In genomic region chr9:10612649-10613398, GRCh38 we compare ENCODE assay signal across 8 cellular contexts. TPM values are rescaled to one million over a fixed set of nuclear protein-coding genes. Genes with fewer than 3 reads are reported as not detected.
DNase-seq lines count a peak whose midpoint lies in the region; ATAC-seq and TF ChIP-seq lines count a peak whose summit lies in the region.

Gene PTPRD, minus strand, starts transcription at chr9:10613002.

- no peak within 1 kb of the TSS for H2BK5ac ChIP-seq in mesendoderm (ENCODE audit: low read length)

- no CpG with 5 or more reads among the region's 86 CpGs for WGBS in mesendoderm (ENCODE audit: extremely low coverage, insufficient coverage, low lambda C conversion rate)

- peaks cover 10 to 31% of the 10 kb centered on the region in 2 donors for H3K27me3 Mint-ChIP-seq in effector memory CD8-positive, alpha-beta T cell

- CTCF ChIA-PET in RWPE1 (lab: Yijun Ruan, JAX): interaction anchor here (0.6 to 1.1 kb wide), 4 partner anchors 16 to 1718 kb away, joined by 3 to 12 read pairs (median 4); no protein-coding TSS in a partner anchor

- H3K36me3 ChIP-seq in mesendoderm (ENCODE audit: control insufficient read depth, insufficient read depth, low read length) (no peaks in the 10 kb centered on the region), thoracic aorta (no peaks in the 10 kb centered on the region)

- no peaks in the 10 kb centered on the region for H3K79me1 ChIP-seq in mesendoderm (ENCODE audit: low read length)

- no peaks in the 10 kb centered on the region for H3K9me3 ChIP-seq in thoracic aorta

- peak within 1 kb of the TSS; percentile 69 for H3K9ac ChIP-seq in mesendoderm (ENCODE audit: low read length)

- H2AK5ac ChIP-seq in mesendoderm (ENCODE audit: low read length): no peak within 1 kb of the TSS

- H3K79me2 ChIP-seq in mesendoderm (ENCODE audit: control insufficient read depth, insufficient read depth, low read length): no peaks in the 10 kb centered on the region

- no peak within 1 kb of the TSS for H3K4ac ChIP-seq in mesendoderm (ENCODE audit: low read depth, low read length)

- peak; percentile 85 for ATAC-seq in GM21515 (IDR thresholded peaks at IDR 0.05; ENCODE audit: unreplicated experiment)
- no peak for ATAC-seq in effector memory CD8-positive, alpha-beta T cell (replicated peaks)
- no peak for ATAC-seq in thoracic aorta (ENCODE audit: insufficient number of reproducible peaks, low FRiP score, low read depth)

- H3K56ac ChIP-seq in mesendoderm (ENCODE audit: low read length): peak within 1 kb of the TSS; percentile 83

- no peak within 1 kb of the TSS for H2BK15ac ChIP-seq in mesendoderm (replicated peaks; ENCODE audit: low read depth)

- DNase-seq in GM10266 (ENCODE audit: extremely low spot score) (peak; percentile 48), HT1080 (ENCODE audit: low read depth) (peak; percentile 76), RWPE1 (ENCODE audit: low spot score) (peak; percentile 62), mesendoderm (peak; percentile 86), thoracic aorta (ENCODE audit: low spot score) (no peak), activated gamma-delta T cell (lab: John Stamatoyannopoulos, UW) (no peak)
- DNase-seq in effector memory CD8-positive, alpha-beta T cell: no peak

- TF ChIP-seq CTCF in GM10266 (IDR thresholded peaks at IDR 0.05; ENCODE audit: control insufficient read depth, insufficient read depth, low read depth, missing control alignments) (peak; percentile 12), RWPE1 (conservative IDR thresholded peaks at IDR 0.05; ENCODE audit: low read depth) (peak; percentile 42), thoracic aorta (IDR thresholded peaks at IDR 0.05) (no peak)

- POLR2A ChIA-PET in RWPE1 (lab: Yijun Ruan, JAX; ENCODE audit: low non-redundant PET): no interaction called here

- H3K27me3 ChIP-seq in mesendoderm (ENCODE audit: insufficient read depth, low read length, poor library complexity) (peaks cover 7% of the 10 kb centered on the region), thoracic aorta (replicated peaks; ENCODE audit: insufficient read depth) (peaks cover 5% of the 10 kb centered on the region)

- H3K4me3 Mint-ChIP-seq in effector memory CD8-positive, alpha-beta T cell: peak within 1 kb of the TSS; percentile 19 to 31

- peaks cover 2 to 3% of the 10 kb centered on the region in 2 donors for H3K4me1 Mint-ChIP-seq in effector memory CD8-positive, alpha-beta T cell (ENCODE audit: low read depth in 2 of 2)

- no peaks in the 10 kb centered on the region for H3K36me3 Mint-ChIP-seq in effector memory CD8-positive, alpha-beta T cell (ENCODE audit: insufficient read depth)

- H3K23ac ChIP-seq in mesendoderm (ENCODE audit: low read length): no peak within 1 kb of the TSS

- H3K27ac ChIP-seq in RWPE1 (no peak within 1 kb of the TSS), mesendoderm (ENCODE audit: low read depth, low read length) (no peak within 1 kb of the TSS), thoracic aorta (no peak within 1 kb of the TSS)

- peaks cover 11 to 18% of the 10 kb centered on the region in 2 donors for H3K9me3 Mint-ChIP-seq in effector memory CD8-positive, alpha-beta T cell

- H3K4me1 ChIP-seq in mesendoderm (ENCODE audit: control insufficient read depth, low read depth, low read length) (no peaks in the 10 kb centered on the region), thoracic aorta (ENCODE audit: control insufficient read depth in 1 of 2, low read depth in 2 of 2) (peaks cover 0 to 8% of the 10 kb centered on the region in 2 donors)

- no peak within 1 kb of the TSS for H3K27ac Mint-ChIP-seq in effector memory CD8-positive, alpha-beta T cell

- no peak within 1 kb of the TSS for H3K18ac ChIP-seq in mesendoderm (ENCODE audit: low read length)

- H2BK120ac ChIP-seq in mesendoderm (ENCODE audit: low read depth, low read length): no peak within 1 kb of the TSS

- H3K4me3 ChIP-seq in mesendoderm (ENCODE audit: low read length): peak within 1 kb of the TSS; percentile 47
- peak within 1 kb of the TSS; percentile 65 for H3K4me3 ChIP-seq in thoracic aorta

- no peak within 1 kb of the TSS for H4K5ac ChIP-seq in mesendoderm (ENCODE audit: low read length)

- no peak within 1 kb of the TSS for H4K8ac ChIP-seq in mesendoderm (ENCODE audit: low read depth, low read length)

- peak within 1 kb of the TSS; percentile 71 for H3K4me2 ChIP-seq in mesendoderm (ENCODE audit: low read length)

RNA-seq across cellular contexts. Expression of gene PTPRD, which starts in this region (rescaled TPM):
- total RNA-seq in HT1080 (2014; rRNA removed; shearing (Covaris generic)): 9.1 and 9.6 TPM in 2 replicates
- 4.1 and 9.8 TPM in 2 replicates for polyA plus RNA-seq in HT1080 (2015; cell fraction: cytosol; rRNA removed)
- polyA plus RNA-seq in HT1080 (2015; cell fraction: nucleus; rRNA removed): 32.2 and 34.2 TPM in 2 replicates
- 23.1 TPM for polyA plus RNA-seq in mesendoderm (2013, experiment 1 of 2)
- 23.1 TPM for polyA plus RNA-seq in mesendoderm (2013, experiment 2 of 2)
- total RNA-seq in thoracic aorta: 100 to 1,000 TPM in 1 of 2 donors, 10 to 100 TPM in 1; 19.6 to 101 TPM

Comparison
In these comparisons a context has a peak if more than half of its experiments do, and no peak if none do; other contexts are left out.
1. DNase-seq: peak in GM10266 (single experiment), HT1080 (single experiment), RWPE1 (single experiment) and mesendoderm (single experiment); none in effector memory CD8-positive, alpha-beta T cell (0 of 3), thoracic aorta (single experiment) and activated gamma-delta T cell (single experiment).